Comparison of ENCODE assay signal across 8 cellular contexts in the genomic region with DNA sequence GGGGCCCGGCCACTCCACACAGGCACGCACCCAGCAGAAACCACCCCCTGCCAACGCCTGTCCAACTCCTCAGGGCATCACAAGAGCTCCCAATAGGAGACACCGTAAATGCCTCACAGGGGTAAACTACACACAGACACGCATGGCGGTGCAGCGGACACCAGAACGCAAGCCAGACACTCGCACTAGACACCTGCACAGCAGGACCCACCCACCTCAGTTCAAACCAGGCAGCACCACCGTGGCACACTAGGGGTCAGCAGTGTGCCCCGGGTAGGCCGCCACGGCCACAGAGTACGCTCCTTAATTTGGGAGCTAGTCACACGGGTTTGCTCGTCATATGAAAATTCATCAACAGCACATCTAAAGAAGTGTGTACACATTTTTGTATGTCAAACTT. TPM values are rescaled to one million over a fixed set of nuclear protein-coding genes. Genes with fewer than 3 reads are reported as not detected.
DNase-seq lines count a peak whose midpoint lies in the region; ATAC-seq and TF ChIP-seq lines count a peak whose summit lies in the region.

No MANE protein-coding gene starts in this region.

- H3K9me3 ChIP-seq in lower lobe of right lung: no peaks in the 10 kb centered on the region

- peaks cover 64% of the 10 kb centered on the region for H3K4me1 ChIP-seq in lower lobe of right lung

- H3K27me3 ChIP-seq in lower lobe of right lung (ENCODE audit: low read depth): no peaks in the 10 kb centered on the region

- H3K27ac ChIP-seq in lower lobe of right lung: no peak overlapping the region

- H3K36me3 ChIP-seq in lower lobe of right lung: peaks cover 39% of the 10 kb centered on the region

- H3K4me3 ChIP-seq in choroid plexus epithelial cell (ENCODE audit: low read depth, low read length) (no peak overlapping the region), lower lobe of right lung (no peak overlapping the region)

- ATAC-seq in lower lobe of right lung (peak; percentile 72), HG03520 (IDR thresholded peaks at IDR 0.05; ENCODE audit: unreplicated experiment) (no peak)

- peak; percentile 72 for TF ChIP-seq CTCF in choroid plexus epithelial cell (conservative IDR thresholded peaks at IDR 0.05; ENCODE audit: low read depth, low read length)
- TF ChIP-seq CTCF in lower lobe of right lung (IDR thresholded peaks at IDR 0.05): peak; percentile 79

- intact Hi-C loops in lower lobe of right lung (cut with DNase I): no loop called here

- DNase-seq in NCI-H2029 (lab: John Stamatoyannopoulos, UW) (peak; percentile 23), NCI-H2029 treated with DMSO at 0.1 percent for 48 hours (lab: John Stamatoyannopoulos, UW) (no peak), NCI-H1694 (lab: John Stamatoyannopoulos, UW) (peak; percentile 54), choroid plexus epithelial cell (ENCODE audit: low read depth) (peak; percentile 50), lower lobe of right lung (peak; percentile 84)
- DNase-seq in activated CD4-positive, alpha-beta T cell treated with anti-CD3 and anti-CD28 coated beads for 4 hours: peak; percentile 70 to 75
- DNase-seq in stimulated activated CD8-positive, alpha-beta memory T cell treated with anti-CD3 and anti-CD28 coated beads, Interleukin-2, amount 100 ng/mL, for 1 hour (ENCODE audit: low read depth in 2 of 2): peak; percentile 45 to 50

RNA-seq across cellular contexts. Expression of gene SLC38A10, which starts 3.4 kb away (rescaled TPM):
- 98.1 TPM for total RNA-seq in lower lobe of right lung

RNA-seq across cellular contexts. Expression of gene NDUFAF8, which starts 52.5 kb away (rescaled TPM):
- 24.3 TPM for total RNA-seq in lower lobe of right lung

RNA-seq across cellular contexts. Expression of gene TEPSIN, which starts 52.8 kb away (rescaled TPM):
- total RNA-seq in lower lobe of right lung: 43.2 TPM
